Comparison of ENCODE assay signal across 18 cellular contexts in genomic region chr3:10836676-10837075, GRCh38. TPM values are rescaled to one million over a fixed set of nuclear protein-coding genes. Genes with fewer than 3 reads are reported as not detected.
A peak's percentile ranks its signal among the peaks of the same experiment; 100 is the strongest.
DNase-seq lines count a peak whose midpoint lies in the region; ATAC-seq and TF ChIP-seq lines count a peak whose summit lies in the region.
"Had no signal": no experiment of that assay in that cellular context is flagged by ENCODE, and none has a peak within 500 bp of the region (broad histone marks: within the 10 kb centered on the region; RNA-seq: fewer than 3 reads in every experiment).

No MANE protein-coding gene starts in this region.

- peaks cover 79% of the 10 kb centered on the region for H3K4me1 ChIP-seq in BLaER1
- H3K4me1 ChIP-seq: BE2C, Caco-2 had no signal

- peaks cover 38% of the 10 kb centered on the region for H3K27me3 Mint-ChIP-seq in MCF 10A (ENCODE audit: insufficient read depth, unreplicated experiment)

- DNase-seq in WERI-Rb-1 (peak; percentile 22), coronary artery (ENCODE audit: low spot score) (peak; percentile 2), MCF 10A (ENCODE audit: unreplicated experiment) (no peak), hypothalamus (lab: John Stamatoyannopoulos, UW) (no peak), omental fat pad (ENCODE audit: low spot score) (no peak)
- DNase-seq: 8988T; ACHN; BE2C; Caco-2; Calu3; CD4-positive, alpha-beta T cell; CD8-positive, alpha-beta T cell; DMS79 treated with DMSO at 0.1 percent for 48 hours; GF-D8 had no signal

- ATAC-seq in omental fat pad (ENCODE audit: low FRiP score): no peak
- ATAC-seq: CD8-positive, alpha-beta T cell had no signal

- H3K4me1 Mint-ChIP-seq in MCF 10A (ENCODE audit: insufficient read depth, unreplicated experiment): no peaks in the 10 kb centered on the region

- intact Hi-C loops in MCF 10A (cut with micrococcal nuclease): no loop called here

- H3K27ac ChIP-seq in BLaER1: no peak overlapping the region
- H3K27ac ChIP-seq in WERI-Rb-1: no peak overlapping the region
- H3K27ac ChIP-seq in coronary artery: no peak overlapping the region
- H3K27ac ChIP-seq: C4-2B had no signal

- POLR2A ChIA-PET in MCF 10A (lab: Yijun Ruan, JAX): no interaction called here

- H3K27me3 ChIP-seq in BLaER1: no peaks in the 10 kb centered on the region
- H3K27me3 ChIP-seq in WERI-Rb-1 (ENCODE audit: insufficient read depth, low read depth, severe bottlenecking): no peaks in the 10 kb centered on the region
- H3K27me3 ChIP-seq: BE2C; BLaER1 treated with 17β-estradiol and CSF1 and Interleukin-3, amounts not matched to agents 10 nM and 100 nM had no signal

- no TSS peak for BruUV-seq in MCF 10A (replicated peaks; lab: Mats Ljungman, UMichigan)

- H3K4me3 ChIP-seq in BLaER1 (no peak overlapping the region), WERI-Rb-1 (ENCODE audit: low read depth, low read length) (no peak overlapping the region), coronary artery (no peak overlapping the region)
- H3K4me3 ChIP-seq: BLaER1 treated with 17β-estradiol and CSF1 and Interleukin-3, amounts not matched to agents 10 nM and 100 nM had no signal

- H3K9ac ChIP-seq in BLaER1: no peak overlapping the region
- H3K9ac ChIP-seq: BLaER1 treated with 17β-estradiol and CSF1 and Interleukin-3, amounts not matched to agents 10 nM and 100 nM had no signal

- H3K36me3 Mint-ChIP-seq in MCF 10A (ENCODE audit: insufficient read depth, unreplicated experiment): no peaks in the 10 kb centered on the region
- H3K36me3 Mint-ChIP-seq: CD8-positive, alpha-beta T cell had no signal

- H3K9me3 ChIP-seq in BLaER1 (no peaks in the 10 kb centered on the region), WERI-Rb-1 (ENCODE audit: severe bottlenecking) (no peaks in the 10 kb centered on the region)
- H3K9me3 ChIP-seq: BE2C; BLaER1 treated with 17β-estradiol and CSF1 and Interleukin-3, amounts not matched to agents 10 nM and 100 nM; Caco-2 had no signal

- H4K20me1 ChIP-seq in BLaER1: no peaks in the 10 kb centered on the region
- H4K20me1 ChIP-seq: BLaER1 treated with 17β-estradiol and CSF1 and Interleukin-3, amounts not matched to agents 10 nM and 100 nM had no signal

- no peak overlapping the region for H3K27ac Mint-ChIP-seq in MCF 10A (ENCODE audit: low read depth, unreplicated experiment)
- H3K27ac Mint-ChIP-seq: CD4-positive, alpha-beta T cell; CD8-positive, alpha-beta T cell had no signal

- no peaks in the 10 kb centered on the region for H3K36me3 ChIP-seq in BLaER1
- H3K36me3 ChIP-seq in WERI-Rb-1: no peaks in the 10 kb centered on the region
- H3K36me3 ChIP-seq: BE2C; BLaER1 treated with 17β-estradiol and CSF1 and Interleukin-3, amounts not matched to agents 10 nM and 100 nM had no signal

- H3K4me2 ChIP-seq in BLaER1: peak overlapping the region; percentile 90; the same call in 1 of the 2 replicates

- TF ChIP-seq CTCF in WERI-Rb-1 (IDR thresholded peaks at IDR 0.05; ENCODE audit: low read depth, low read length) (no peak), coronary artery (IDR thresholded peaks at IDR 0.05) (no peak), MCF 10A (IDR thresholded peaks at IDR 0.05; ENCODE audit: unreplicated experiment) (no peak), omental fat pad (IDR thresholded peaks at IDR 0.05) (no peak)

- CTCF ChIA-PET in MCF 10A (lab: Yijun Ruan, JAX): no interaction called here

- H3K4me3 Mint-ChIP-seq in MCF 10A (ENCODE audit: unreplicated experiment): no peak overlapping the region
- H3K4me3 Mint-ChIP-seq: CD4-positive, alpha-beta T cell; CD8-positive, alpha-beta T cell had no signal

- no peaks in the 10 kb centered on the region for H3K9me3 Mint-ChIP-seq in MCF 10A (ENCODE audit: unreplicated experiment)
- H3K9me3 Mint-ChIP-seq: CD4-positive, alpha-beta T cell; CD8-positive, alpha-beta T cell had no signal

RNA-seq across cellular contexts. Expression of gene SLC6A11, which starts 20.6 kb away (rescaled TPM):
- total RNA-seq in MCF 10A (2022) (1.4 and 1.5 TPM in 2 replicates), omental fat pad (under 1 TPM in 1 of 4 donors, not detected in 3; 0.09 TPM)
- total RNA-seq: A673; Caco-2; Calu3; CD4-positive, alpha-beta T cell; CD8-positive, alpha-beta T cell had no signal

Comparison
In these comparisons a context has a peak if more than half of its experiments do, and no peak if none do; other contexts are left out.
1. DNase-seq: peak in WERI-Rb-1 (single experiment) and coronary artery (single experiment); none in MCF 10A (single experiment), hypothalamus (0 of 51) and omental fat pad (single experiment).